7 cellular contexts compared by ENCODE assay signal in the genomic region with DNA sequence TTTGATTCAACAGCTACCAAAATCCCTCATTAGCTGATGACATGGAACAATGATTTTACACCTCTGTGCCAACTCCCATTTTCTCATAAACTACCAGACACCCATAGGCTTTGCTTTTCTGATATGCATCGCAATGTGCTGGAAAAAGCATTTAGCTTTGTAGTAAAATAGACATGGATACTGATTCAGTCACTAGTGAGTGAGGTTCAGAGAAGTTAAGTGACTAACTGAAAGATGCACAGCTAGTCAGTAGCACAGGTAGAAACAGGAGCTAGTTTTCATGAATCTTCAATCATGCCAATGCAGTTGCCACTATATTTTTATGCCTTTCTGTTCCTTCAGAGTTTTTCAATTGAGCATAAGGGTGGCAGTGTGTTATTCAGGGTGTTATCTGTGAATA. TPM values are rescaled to one million over a fixed set of nuclear protein-coding genes. Genes with fewer than 3 reads are reported as not detected.
"Had no signal": no experiment of that assay in that cellular context is flagged by ENCODE, and none has a peak within 500 bp of the region (broad histone marks: within the 10 kb centered on the region; RNA-seq: fewer than 3 reads in every experiment).

No MANE protein-coding gene starts in this region.

- H2AFZ ChIP-seq: GM23338 had no signal

- DNase-seq: H9, HCEC 1CT, HFFc6, KG1 had no signal

- H3K4me3 ChIP-seq: GM23338 had no signal

- FAIRE-seq: HTR-8/SVneo had no signal

- H3K4me2 ChIP-seq: GM23338 had no signal

RNA-seq across cellular contexts. Expression of gene PRKG1, which starts 38.7 kb away (rescaled TPM):
- total RNA-seq: HT-29 had no signal
